Comparison of ENCODE assay signal across 8 cellular contexts in the genomic region with DNA sequence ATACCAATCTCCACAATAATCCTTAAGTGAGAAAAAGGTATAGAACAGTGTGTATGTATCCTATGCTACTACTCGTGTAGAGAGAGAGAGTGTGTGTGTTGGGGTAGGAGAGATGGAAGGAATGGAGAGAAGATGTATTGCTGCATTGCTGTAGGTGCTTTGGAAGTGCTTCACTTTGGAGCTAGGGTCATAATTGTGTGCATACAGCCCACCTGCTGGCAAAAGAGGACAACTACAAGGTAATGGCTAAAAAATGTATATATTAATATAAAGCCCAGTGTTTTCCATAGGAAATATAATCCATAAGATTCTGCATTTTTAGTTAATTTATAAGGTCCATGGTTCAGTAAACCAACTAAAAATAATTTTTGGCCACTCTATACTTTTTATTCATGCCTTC. TPM values are rescaled to one million over a fixed set of nuclear protein-coding genes. Genes with fewer than 3 reads are reported as not detected.
A peak's percentile ranks its signal among the peaks of the same experiment; 100 is the strongest.
DNase-seq lines count a peak whose midpoint lies in the region; ATAC-seq and TF ChIP-seq lines count a peak whose summit lies in the region.

No MANE protein-coding gene starts in this region.

- H3K36me3 Mint-ChIP-seq in HFFc6 (ENCODE audit: low read depth): no peaks in the 10 kb centered on the region

- ATAC-seq in HG02884 (IDR thresholded peaks at IDR 0.05; ENCODE audit: unreplicated experiment): no peak
- no peak for ATAC-seq in GM18520 (IDR thresholded peaks at IDR 0.05; ENCODE audit: unreplicated experiment)

- peak; percentile 67 for DNase-seq in DMS 273 (lab: John Stamatoyannopoulos, UW; ENCODE audit: unreplicated experiment)
- DNase-seq in HFFc6: peak; percentile 6
- peak; percentile 40 for DNase-seq in RPMI7951 (ENCODE audit: low read depth)
- peak; percentile 36 for DNase-seq in glomerular visceral epithelial cell (ENCODE audit: extremely low spot score)
- DNase-seq in C1 segment of cervical spinal cord (lab: John Stamatoyannopoulos, UW): no peak
- DNase-seq in activated CD4-positive, alpha-beta T cell treated with anti-CD3 and anti-CD28 coated beads for 4 hours: no peak

- peak; percentile 74 for TF ChIP-seq CTCF in HFFc6 (IDR thresholded peaks at IDR 0.05)

- no peaks in the 10 kb centered on the region for H3K4me1 Mint-ChIP-seq in HFFc6 (ENCODE audit: low read depth)

- H3K9me3 Mint-ChIP-seq in HFFc6: no peaks in the 10 kb centered on the region

- no peak overlapping the region for H3K4me3 Mint-ChIP-seq in HFFc6

- no peaks in the 10 kb centered on the region for H3K27me3 Mint-ChIP-seq in HFFc6 (ENCODE audit: insufficient read depth)

- H3K27ac Mint-ChIP-seq in HFFc6: no peak overlapping the region

RNA-seq across cellular contexts. Expression of gene SERAC1, which starts 36.1 kb away (rescaled TPM):
- total RNA-seq in HFFc6 (2021; fragmentation: NEBNext Ultra II Directional; extraction: Animal tissue kit (Norgen Biotek cat#: 25700)): 1 to 10 TPM; 5.2 to 7.0 (median 6.1) TPM
- total RNA-seq in RPMI7951 (2014; rRNA removed; shearing (Covaris generic)): 9.0 and 10.1 TPM in 2 replicates

RNA-seq across cellular contexts. Expression of gene GTF2H5, which starts 36.2 kb away (rescaled TPM):
- 10 to 100 TPM; 34.9 to 46.3 (median 42.1) TPM for total RNA-seq in HFFc6 (2021; fragmentation: NEBNext Ultra II Directional; extraction: Animal tissue kit (Norgen Biotek cat#: 25700))
- total RNA-seq in RPMI7951 (2014; rRNA removed; shearing (Covaris generic)): 5.6 and 7.2 TPM in 2 replicates

Comparison
In these comparisons a context has a peak if more than half of its experiments do, and no peak if none do; other contexts are left out.
1. DNase-seq: peak in DMS 273 (single experiment), HFFc6 (single experiment), RPMI7951 (single experiment) and glomerular visceral epithelial cell (single experiment); none in C1 segment of cervical spinal cord (0 of 14) and activated CD4-positive, alpha-beta T cell treated with anti-CD3 and anti-CD28 coated beads for 4 hours (0 of 2).